In the genomic region with DNA sequence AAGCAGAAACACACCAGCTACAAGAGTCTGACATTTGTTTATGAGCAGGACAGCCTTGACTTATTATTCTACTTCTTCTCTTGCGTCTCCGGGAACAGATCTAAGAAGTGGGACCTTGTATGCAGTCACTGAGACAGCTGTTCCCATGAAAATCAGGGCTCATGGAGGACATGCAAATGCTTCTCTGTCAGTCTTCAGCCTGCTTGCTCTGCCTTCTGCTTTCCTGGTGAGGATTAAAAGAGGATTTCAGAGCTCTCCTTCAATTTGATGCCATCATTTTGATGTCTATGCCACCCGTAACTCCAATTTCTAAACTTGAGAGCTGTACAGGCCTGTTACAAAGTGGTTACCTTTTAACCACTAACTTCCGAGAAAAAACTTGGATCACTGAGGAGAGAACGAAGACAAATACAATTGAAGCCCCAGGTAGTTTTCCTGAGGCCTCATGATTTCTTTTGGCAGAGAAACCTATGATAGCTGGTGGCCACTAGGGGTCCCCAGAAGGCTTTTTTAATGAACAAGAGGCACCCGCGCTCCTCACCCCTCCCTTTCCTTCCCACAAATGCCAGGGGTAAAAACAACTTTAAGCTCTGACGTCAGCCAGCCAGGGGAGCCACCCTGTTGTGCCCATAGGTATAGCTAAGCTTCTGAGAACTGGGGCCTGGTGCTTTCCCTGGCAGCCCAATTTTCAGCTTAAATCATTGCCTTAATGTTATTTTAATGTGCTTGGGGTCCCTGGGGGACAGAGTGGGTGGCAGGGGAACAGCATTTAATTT, we compare ENCODE assay signal across 8 cellular contexts.
DNase-seq lines count a peak whose midpoint lies in the region; ATAC-seq, FAIRE-seq and TF ChIP-seq lines count a peak whose summit lies in the region.

No MANE protein-coding gene starts in this region.

- H3K4me3 Mint-ChIP-seq in Calu3 (ENCODE audit: low read depth, unreplicated experiment): no peak overlapping the region

- CTCF ChIA-PET in Calu3 (lab: Charles Lee): interaction anchor here (0.9 to 1.6 kb wide), 3 partner anchors 95 to 645 kb away, joined by 5 to 9 read pairs (median 6); no protein-coding TSS in a partner anchor

- BruUV-seq in Calu3 (replicated peaks; lab: Mats Ljungman, UMichigan): no TSS peak

- H3K27ac Mint-ChIP-seq in Calu3 (ENCODE audit: unreplicated experiment): no peak overlapping the region

- DNase-seq in Calu3 (peak; percentile 76), HTR-8/SVneo (ENCODE audit: insufficient read length, low spot score) (peak; percentile 51), NOMO-1 (lab: John Stamatoyannopoulos, UW; ENCODE audit: unreplicated experiment in 2 of 2) (peak; percentile 74 to 76), epidermal melanocyte (ENCODE audit: insufficient read length, low spot score) (peak; percentile 65), mucosa of gallbladder (ENCODE audit: low spot score) (peak; percentile 77)
- DNase-seq in activated CD8-positive, alpha-beta memory T cell treated with anti-CD3 and anti-CD28 coated beads, Interleukin-2, amount 50 U/mL, for 1 hour (ENCODE audit: extremely low read depth): peak; percentile 83
- DNase-seq in stimulated activated CD8-positive, alpha-beta memory T cell treated with anti-CD3 and anti-CD28 coated beads, Interleukin-4, amount 100 ng/mL, for 4 hours (ENCODE audit: low read depth in 2 of 2, low spot score in 1 of 2): peak; percentile 70 to 72

- peak; percentile 62 for TF ChIP-seq CTCF in Calu3 (IDR thresholded peaks at IDR 0.05; ENCODE audit: unreplicated experiment)

- intact Hi-C loops in Calu3 (cut with micrococcal nuclease; ENCODE audit: unreplicated experiment): loop anchor here (10.0 kb wide), 1 partner anchor 282 kb away; no protein-coding TSS in a partner anchor

- ATAC-seq in GM21447 (IDR thresholded peaks at IDR 0.05; ENCODE audit: unreplicated experiment): peak; percentile 82

- H3K36me3 Mint-ChIP-seq in Calu3 (ENCODE audit: insufficient read depth, unreplicated experiment): peaks cover 4% of the 10 kb centered on the region

- no peaks in the 10 kb centered on the region for H3K9me3 Mint-ChIP-seq in Calu3 (ENCODE audit: low read depth, unreplicated experiment)

- no peaks in the 10 kb centered on the region for H3K27me3 Mint-ChIP-seq in Calu3 (ENCODE audit: unreplicated experiment)

- H3K4me1 Mint-ChIP-seq in Calu3 (ENCODE audit: low read depth, unreplicated experiment): peaks cover 10% of the 10 kb centered on the region

- FAIRE-seq in HTR-8/SVneo (lab: Jason Lieb, UNC): no peak

Comparison
In these comparisons a context has a peak if more than half of its experiments do, and no peak if none do; other contexts are left out.
1. Peak in every context shown above with its lines: DNase-seq and ATAC-seq.